15 cellular contexts compared by ENCODE assay signal in genomic region chr20:51596656-51597388, GRCh38. TPM values are rescaled to one million over a fixed set of nuclear protein-coding genes. Genes with fewer than 3 reads are reported as not detected.
DNase-seq lines count a peak whose midpoint lies in the region; ATAC-seq and TF ChIP-seq lines count a peak whose summit lies in the region.
"Had no signal": no experiment of that assay in that cellular context is flagged by ENCODE, and none has a peak within 500 bp of the region (broad histone marks: within the 10 kb centered on the region; RNA-seq: fewer than 3 reads in every experiment).

No MANE protein-coding gene starts in this region.

- CTCF ChIA-PET in A673 (lab: Charles Lee), result no interaction called here

- no peaks in the 10 kb centered on the region for H3K9me3 ChIP-seq in A673 (ENCODE audit: low read depth, low read length, poor library complexity, severe bottlenecking)
- no peaks in the 10 kb centered on the region for H3K9me3 ChIP-seq in upper lobe of left lung
- H3K9me3 ChIP-seq: BE2C had no signal

- POLR2A ChIA-PET in A673 (lab: Charles Lee; ENCODE audit: low non-redundant PET), result interaction anchor here (0.7 kb wide), 1 partner anchor 148 kb away, joined by 6 read pairs; no protein-coding TSS in a partner anchor

- H3K36me3 Mint-ChIP-seq in activated T-helper 17 cell treated with anti-CD3 and anti-CD28 coated beads, Interleukin-2, amount 50 U/mL, for 72 hours (ENCODE audit: low read depth), result no peaks in the 10 kb centered on the region

- no peaks in the 10 kb centered on the region for H3K36me3 ChIP-seq in A673 (ENCODE audit: insufficient read depth, low read length, poor library complexity, severe bottlenecking)
- H3K36me3 ChIP-seq in upper lobe of left lung, result peaks cover 0 to 15% (median 2%) of the 10 kb centered on the region in 4 donors
- H3K36me3 ChIP-seq: BE2C had no signal

- TF ChIP-seq POLR2A in upper lobe of left lung (IDR thresholded peaks at IDR 0.05), result no peak

- H3K27ac ChIP-seq in A673 (ENCODE audit: low read depth, low read length, poor library complexity, severe bottlenecking) (no peak overlapping the region), upper lobe of left lung (no peak overlapping the region)

- H3K4me3 ChIP-seq in A673 (ENCODE audit: low read depth, low read length, poor library complexity, severe bottlenecking) (no peak overlapping the region), AG10803 (ENCODE audit: low read length) (no peak overlapping the region), foreskin fibroblast (ENCODE audit: low read depth in 1 of 2, low read length in 2 of 2) (no peak overlapping the region), upper lobe of left lung (no peak overlapping the region)
- H3K4me3 ChIP-seq: K562 had no signal

- no peaks in the 10 kb centered on the region for H3K9me3 Mint-ChIP-seq in activated T-helper 17 cell treated with anti-CD3 and anti-CD28 coated beads, Interleukin-2, amount 50 U/mL, for 72 hours
- H3K9me3 Mint-ChIP-seq: CD4-positive, alpha-beta T cell had no signal

- peaks cover 21% of the 10 kb centered on the region for H3K4me1 Mint-ChIP-seq in activated T-helper 17 cell treated with anti-CD3 and anti-CD28 coated beads, Interleukin-2, amount 50 U/mL, for 72 hours

- peak overlapping the region; percentile 58 for H3K4me3 Mint-ChIP-seq in activated T-helper 17 cell treated with anti-CD3 and anti-CD28 coated beads, Interleukin-2, amount 50 U/mL, for 72 hours
- H3K4me3 Mint-ChIP-seq: CD4-positive, alpha-beta T cell had no signal

- ATAC-seq in activated T-helper 17 cell treated with anti-CD3 and anti-CD28 coated beads, Interleukin-2, amount 50 U/mL, for 72 hours (replicated peaks), result no peak
- no peak for ATAC-seq in upper lobe of left lung (ENCODE audit: low FRiP score in 2 of 2)
- ATAC-seq: K562 had no signal

- H3K27me3 ChIP-seq in A673 (replicated peaks; ENCODE audit: insufficient read depth, low read depth, low read length, poor library complexity) (no peaks in the 10 kb centered on the region), upper lobe of left lung (no peaks in the 10 kb centered on the region)

- WGBS in upper lobe of left lung, 2 donors, result 90% methylated on average over 14 of the region's 14 CpGs

- H3K4me1 ChIP-seq in A673 (ENCODE audit: insufficient read depth, low read length, poor library complexity, severe bottlenecking) (peaks cover 13% of the 10 kb centered on the region), upper lobe of left lung (peaks cover 8 to 14% (median 11%) of the 10 kb centered on the region in 4 donors)
- H3K4me1 ChIP-seq: BE2C had no signal

- intact Hi-C loops in A673 (cut with micrococcal nuclease; ENCODE audit: unreplicated experiment), result loop anchor here (10.0 kb wide), 2 partner anchors 182 to 612 kb away; no protein-coding TSS in a partner anchor

- TF ChIP-seq EP300 in upper lobe of left lung (IDR thresholded peaks at IDR 0.05), result no peak

- no peak for TF ChIP-seq CTCF in A673 (conservative IDR thresholded peaks at IDR 0.05; ENCODE audit: low read depth, low read length)
- no peak for TF ChIP-seq CTCF in AG10803 (conservative IDR thresholded peaks at IDR 0.05; ENCODE audit: low read length)
- no peak for TF ChIP-seq CTCF in foreskin fibroblast (IDR thresholded peaks at IDR 0.05; ENCODE audit: low read depth, low read length)
- no peak for TF ChIP-seq CTCF in upper lobe of left lung (IDR thresholded peaks at IDR 0.05)

- DNase-seq in A673 (ENCODE audit: low spot score) (no peak), AG10803 (ENCODE audit: low read depth) (peak; percentile 69), foreskin fibroblast (peak; percentile 63 to 89), NCI-H1092 (lab: John Stamatoyannopoulos, UW) (no peak), DMS153 (lab: John Stamatoyannopoulos, UW) (no peak), upper lobe of left lung (no peak)
- DNase-seq: BE2C; CD4-positive, alpha-beta T cell; DMS79; NCI-H1436; NCI-H2081; NCI-H510A treated with DMSO at 0.1 percent for 48 hours; NCI-H82 had no signal

- H3K27me3 Mint-ChIP-seq in activated T-helper 17 cell treated with anti-CD3 and anti-CD28 coated beads, Interleukin-2, amount 50 U/mL, for 72 hours, result peaks cover 9% of the 10 kb centered on the region
- H3K27me3 Mint-ChIP-seq: CD4-positive, alpha-beta T cell had no signal

- no peak overlapping the region for H3K27ac Mint-ChIP-seq in activated T-helper 17 cell treated with anti-CD3 and anti-CD28 coated beads, Interleukin-2, amount 50 U/mL, for 72 hours
- H3K27ac Mint-ChIP-seq: CD4-positive, alpha-beta T cell had no signal

- BruUV-seq in A673 (replicated peaks; lab: Mats Ljungman, UMichigan), result TSS peak; percentile 19

RNA-seq across cellular contexts. Expression of gene NFATC2, which starts 54.3 kb away (rescaled TPM):
- 0.64 and 0.76 TPM in 2 replicates for total RNA-seq in A673 (2021)
- total RNA-seq in activated T-helper 17 cell treated with anti-CD3 and anti-CD28 coated beads, Interleukin-2, amount 50 U/mL, for 72 hours, result 10 to 100 TPM; 29.4 to 41.1 TPM
- 10 to 100 TPM in 1 of 6 donors, 1 to 10 TPM in 5; 5.1 to 28.1 (median 7.6) TPM for total RNA-seq in upper lobe of left lung

Comparison
In these comparisons a context has a peak if more than half of its experiments do, and no peak if none do; other contexts are left out.
1. DNase-seq: peak in AG10803 (single experiment) and foreskin fibroblast (2 of 2); none in A673 (single experiment), NCI-H1092 (single experiment), DMS153 (single experiment) and upper lobe of left lung (0 of 2).